In genomic region chrX:23896539-23896938, GRCh38 we compare ENCODE assay signal across 12 cellular contexts. TPM values are rescaled to one million over a fixed set of nuclear protein-coding genes. Genes with fewer than 3 reads are reported as not detected.
DNase-seq lines count a peak whose midpoint lies in the region; FAIRE-seq and TF ChIP-seq lines count a peak whose summit lies in the region.
"Not testable (repeated sequence)": the region's sequence is repeated elsewhere in the genome, so short reads cannot be mapped to it uniquely, and the experiment has no call there.
"Had no signal": no experiment of that assay in that cellular context is flagged by ENCODE, and none has a peak within 500 bp of the region (broad histone marks: within the 10 kb centered on the region; RNA-seq: fewer than 3 reads in every experiment).

No MANE protein-coding gene starts in this region.

- not testable (repeated sequence) for H3K4me2 ChIP-seq in GM23248 (ENCODE audit: unreplicated experiment); PC-9; astrocyte (ENCODE audit: low read length); keratinocyte (ENCODE audit: control insufficient read depth, extremely low read depth, insufficient read depth, low read depth, low read length); osteoblast (ENCODE audit: insufficient read depth, low read length)

- H3K4me1 Mint-ChIP-seq in astrocyte (ENCODE audit: low read depth, unreplicated experiment) (peaks cover 14% of the 10 kb centered on the region), type B pancreatic cell (ENCODE audit: unreplicated experiment) (peaks cover 24% of the 10 kb centered on the region)

- intact Hi-C loops in PC-9 (cut with micrococcal nuclease; ENCODE audit: unreplicated experiment): not testable (repeated sequence)

- CTCF ChIA-PET in PC-9 (lab: Charles Lee): not testable (repeated sequence)

- 84% methylated on average over 4 of the region's 4 CpGs for WGBS in GM23248 (ENCODE audit: low coverage in 1 of 2, low lambda C conversion rate in 2 of 2, missing lambda C conversion rate in 2 of 2), 2 experiments

- peaks cover 30% of the 10 kb centered on the region for H3F3A ChIP-seq in GM23248 (ENCODE audit: insufficient read depth)
- H3F3A ChIP-seq in PC-9 (ENCODE audit: insufficient read depth, low read depth): peaks cover 23% of the 10 kb centered on the region

- not testable (repeated sequence) for H3K9me2 ChIP-seq in GM23248 (ENCODE audit: insufficient read depth); PC-9 (ENCODE audit: insufficient read depth)

- not testable (repeated sequence) for H3K36me3 Mint-ChIP-seq in astrocyte (ENCODE audit: low read depth, unreplicated experiment); type B pancreatic cell

- 0 out of 2 replicates have a peak overlapping the region, but pooled peaks have one; percentile 36 for H3K27ac ChIP-seq in GM23248
- peak overlapping the region; percentile 54; the same call in 1 of the 2 replicates for H3K27ac ChIP-seq in PC-9
- peak overlapping the region; percentile 50 for H3K27ac ChIP-seq in astrocyte (ENCODE audit: low read depth, low read length)
- peak overlapping the region; percentile 96 for H3K27ac ChIP-seq in epithelial cell of prostate
- H3K27ac ChIP-seq in keratinocyte (ENCODE audit: control insufficient read depth, insufficient read depth, low read length): peak overlapping the region; percentile 69
- H3K27ac ChIP-seq in osteoblast (ENCODE audit: low read depth, low read length): peak overlapping the region; percentile 45

- not testable (repeated sequence) for H2AFZ ChIP-seq in GM23248; PC-9; astrocyte (ENCODE audit: low read depth, low read length); keratinocyte (ENCODE audit: control insufficient read depth, low read length)
- peak overlapping the region; percentile 22 for H2AFZ ChIP-seq in osteoblast (ENCODE audit: low read length)

- not testable (repeated sequence) for DNase-seq in GM23248; PC-9; astrocyte (ENCODE audit: low read depth); epithelial cell of prostate (ENCODE audit: low read depth, low spot score); keratinocyte (ENCODE audit: low read depth, low spot score); osteoblast (ENCODE audit: insufficient read length, low spot score, missing footprints); type B pancreatic cell (ENCODE audit: extremely low spot score, unreplicated experiment)

- in situ Hi-C loops in GM23248 (cut with MboI): not testable (repeated sequence)

- H3K4me1 ChIP-seq in GM23248 (ENCODE audit: insufficient read depth) (peaks cover 40% of the 10 kb centered on the region), PC-9 (replicated peaks; ENCODE audit: insufficient read depth) (peaks cover 31% of the 10 kb centered on the region), astrocyte (ENCODE audit: insufficient read depth, low read length) (peaks cover 23% of the 10 kb centered on the region), keratinocyte (ENCODE audit: control insufficient read depth, extremely low read depth, insufficient read depth, low read length) (peaks cover 38% of the 10 kb centered on the region), osteoblast (ENCODE audit: insufficient read depth, low read length) (peaks cover 31% of the 10 kb centered on the region)

- not testable (repeated sequence) for H3K79me2 ChIP-seq in GM23248 (ENCODE audit: insufficient read depth); astrocyte (ENCODE audit: insufficient read depth, low read length); keratinocyte (ENCODE audit: control insufficient read depth, insufficient read depth, low read length); osteoblast (ENCODE audit: insufficient read depth, low read length)
- peaks cover 20% of the 10 kb centered on the region for H3K79me2 ChIP-seq in PC-9 (ENCODE audit: low read depth)

- H3K4me3 ChIP-seq in GM23248; PC-9; astrocyte (ENCODE audit: insufficient read depth, low read depth, low read length); keratinocyte (ENCODE audit: control insufficient read depth in 2 of 3, extremely low read depth in 1 of 3, insufficient read depth in 2 of 3, low read depth in 1 of 3, low read length in 3 of 3); osteoblast (ENCODE audit: insufficient read depth, low read length): not testable (repeated sequence)

- H3K27ac Mint-ChIP-seq in astrocyte (ENCODE audit: unreplicated experiment): not testable (repeated sequence)
- H3K27ac Mint-ChIP-seq in type B pancreatic cell: peak overlapping the region; percentile 80

- not testable (repeated sequence) for H3K9me1 ChIP-seq in keratinocyte (ENCODE audit: control insufficient read depth, extremely low read depth, insufficient read depth, low read length)

- H3K9me3 Mint-ChIP-seq in astrocyte (ENCODE audit: unreplicated experiment); type B pancreatic cell: not testable (repeated sequence)

- BruUV-seq in PC-9 (replicated peaks; lab: Mats Ljungman, UMichigan): not testable (repeated sequence)

- not testable (repeated sequence) for H3K9me3 ChIP-seq in GM23248 (ENCODE audit: low read depth); PC-9 (ENCODE audit: insufficient read depth, low read depth); astrocyte (ENCODE audit: insufficient read depth, low read depth, low read length); keratinocyte (ENCODE audit: control insufficient read depth, low read depth, low read length); osteoblast (ENCODE audit: low read depth, low read length)

- not testable (repeated sequence) for H3K27me3 ChIP-seq in GM23248 (replicated peaks; ENCODE audit: insufficient read depth); PC-9 (ENCODE audit: insufficient read depth, low read depth); astrocyte (ENCODE audit: insufficient read depth, low read length); keratinocyte (ENCODE audit: control insufficient read depth, extremely low read depth, insufficient read depth, low read length); osteoblast (ENCODE audit: insufficient read depth, low read length)

- TF ChIP-seq CTCF in PC-9 (conservative IDR thresholded peaks at IDR 0.05); astrocyte (IDR thresholded peaks at IDR 0.05; ENCODE audit: insufficient read depth, low read depth, low read length); keratinocyte (optimal IDR thresholded peaks at IDR 0.05 in 1 of 3, IDR thresholded peaks at IDR 0.05 in 1 of 3, conservative IDR thresholded peaks at IDR 0.05 in 1 of 3; ENCODE audit: extremely low read depth in 1 of 3, insufficient read depth in 2 of 3, low read length in 3 of 3); osteoblast (IDR thresholded peaks at IDR 0.05; ENCODE audit: extremely low read depth, low read depth, low read length); type B pancreatic cell (conservative IDR thresholded peaks at IDR 0.05): not testable (repeated sequence)

- not testable (repeated sequence) for H4K20me1 ChIP-seq in GM23248 (ENCODE audit: insufficient read depth); PC-9 (ENCODE audit: insufficient read depth); astrocyte (ENCODE audit: insufficient read depth, low read length); keratinocyte (ENCODE audit: control insufficient read depth, extremely low read depth, insufficient read depth, low read length); osteoblast (ENCODE audit: insufficient read depth, low read length)

- dilution Hi-C loops in keratinocyte (cut with MboI; ENCODE audit: extremely low pct_ligation_motif_present, low sequenced_read_pairs): not testable (repeated sequence)

- not testable (repeated sequence) for H3K4me3 Mint-ChIP-seq in astrocyte (ENCODE audit: unreplicated experiment); type B pancreatic cell

- H3K9ac ChIP-seq in GM23248; astrocyte (ENCODE audit: low read length); keratinocyte (ENCODE audit: control insufficient read depth, extremely low read depth, insufficient read depth, low read length): not testable (repeated sequence)

- H3K36me3 ChIP-seq in GM23248 (ENCODE audit: low read depth); PC-9 (ENCODE audit: low read depth); astrocyte (ENCODE audit: insufficient read depth, low read length); keratinocyte (ENCODE audit: control insufficient read depth in 2 of 2, extremely low read depth in 1 of 2, insufficient read depth in 2 of 2, low read length in 2 of 2); osteoblast (ENCODE audit: insufficient read depth, low read length): not testable (repeated sequence)

- POLR2A ChIA-PET in PC-9 (lab: Charles Lee; ENCODE audit: unreplicated experiment): not testable (repeated sequence)

- FAIRE-seq in astrocyte (lab: Jason Lieb, UNC); keratinocyte (lab: Jason Lieb, UNC): not testable (repeated sequence)

- not testable (repeated sequence) for H3K27me3 Mint-ChIP-seq in astrocyte (ENCODE audit: low read depth, unreplicated experiment); type B pancreatic cell

RNA-seq across cellular contexts. Expression of gene APOO, which starts 11.2 kb away (rescaled TPM):
- total RNA-seq in GM23248 (2014; rRNA removed; shearing (Covaris generic)): 7.3 and 8.6 TPM in 2 replicates
- polyA plus RNA-seq in GM23248 (2016; fragmentation: Nextera tagmentation; extraction: Ambion mirVana) (20.2 and 21.0 TPM in 2 replicates), keratinocyte (14.5 to 22.7 TPM (median 20.8 TPM) in 3 replicates)
- total RNA-seq in PC-9 (2021) (25.5 and 42.3 TPM in 2 replicates), astrocyte (26.5 and 34.6 TPM in 2 replicates), osteoblast (5.6 and 7.2 TPM in 2 replicates), type B pancreatic cell (ENCODE audit: low replicate concordance) (45.8 and 78.2 TPM in 2 replicates)
- polyA plus RNA-seq in keratinocyte (2011; ENCODE audit: low read depth): 6.8 TPM
- polyA plus RNA-seq in keratinocyte (2011; cell fraction: cytosol; rRNA removed): 15.2 and 30.0 TPM in 2 replicates
- 10.7 and 11.1 TPM in 2 replicates for polyA plus RNA-seq in keratinocyte (2011; cell fraction: nucleus; rRNA removed)
- 18.8 and 23.7 TPM in 2 replicates for polyA plus RNA-seq in keratinocyte (2012; ENCODE audit: low replicate concordance)
- polyA minus RNA-seq in keratinocyte: 1.7 to 12.8 TPM (median 5.0 TPM) in 3 replicates
- 7.9 TPM for polyA minus RNA-seq in keratinocyte (2011; cell fraction: cytosol; rRNA and poly(A)+ RNA removed)
- 1.9 and 4.5 TPM in 2 replicates for polyA minus RNA-seq in keratinocyte (2011; cell fraction: nucleus; rRNA and poly(A)+ RNA removed)

RNA-seq across cellular contexts. Expression of gene CXorf58, which starts 11.3 kb away (rescaled TPM):
- not detected in 2 replicates for total RNA-seq in GM23248 (2014; rRNA removed; shearing (Covaris generic))
- not detected in 2 replicates for polyA plus RNA-seq in GM23248 (2016; fragmentation: Nextera tagmentation; extraction: Ambion mirVana)
- total RNA-seq in PC-9 (2021): 0.20 TPM in 1 of 2 replicates, not detected in the other
- total RNA-seq in astrocyte: not detected in 2 replicates
- polyA plus RNA-seq in keratinocyte: 0.08 to 0.14 TPM (median 0.12 TPM) in 3 replicates
- not detected for polyA plus RNA-seq in keratinocyte (2011; ENCODE audit: low read depth)
- 0.10 and 0.19 TPM in 2 replicates for polyA plus RNA-seq in keratinocyte (2011; cell fraction: cytosol; rRNA removed)
- 0.46 TPM in 1 of 2 replicates, not detected in the other for polyA plus RNA-seq in keratinocyte (2011; cell fraction: nucleus; rRNA removed)
- polyA plus RNA-seq in keratinocyte (2012; ENCODE audit: low replicate concordance): 0.08 TPM in 1 of 2 replicates, not detected in the other
- not detected in 3 replicates for polyA minus RNA-seq in keratinocyte
- polyA minus RNA-seq in keratinocyte (2011; cell fraction: cytosol; rRNA and poly(A)+ RNA removed): not detected
- not detected in 2 replicates for polyA minus RNA-seq in keratinocyte (2011; cell fraction: nucleus; rRNA and poly(A)+ RNA removed)
- not detected in 2 replicates for total RNA-seq in osteoblast
- total RNA-seq in type B pancreatic cell (ENCODE audit: low replicate concordance): 0.40 TPM in 1 of 2 replicates, not detected in the other
- total RNA-seq: Calu3; CD8-positive, alpha-beta T cell; H7 had no signal
- polyA plus RNA-seq: AG04450, CD14-positive monocyte had no signal

Comparison
In these comparisons a context has a peak if more than half of its experiments do, and no peak if none do; other contexts are left out.
1. H3K27ac ChIP-seq: peak in every context shown above with its lines; median percentile 96 in epithelial cell of prostate; 69 in keratinocyte; 54 in PC-9; 50 in astrocyte; 45 in osteoblast; 36 in GM23248.